Comparison of ENCODE assay signal across 8 cellular contexts in the genomic region with DNA sequence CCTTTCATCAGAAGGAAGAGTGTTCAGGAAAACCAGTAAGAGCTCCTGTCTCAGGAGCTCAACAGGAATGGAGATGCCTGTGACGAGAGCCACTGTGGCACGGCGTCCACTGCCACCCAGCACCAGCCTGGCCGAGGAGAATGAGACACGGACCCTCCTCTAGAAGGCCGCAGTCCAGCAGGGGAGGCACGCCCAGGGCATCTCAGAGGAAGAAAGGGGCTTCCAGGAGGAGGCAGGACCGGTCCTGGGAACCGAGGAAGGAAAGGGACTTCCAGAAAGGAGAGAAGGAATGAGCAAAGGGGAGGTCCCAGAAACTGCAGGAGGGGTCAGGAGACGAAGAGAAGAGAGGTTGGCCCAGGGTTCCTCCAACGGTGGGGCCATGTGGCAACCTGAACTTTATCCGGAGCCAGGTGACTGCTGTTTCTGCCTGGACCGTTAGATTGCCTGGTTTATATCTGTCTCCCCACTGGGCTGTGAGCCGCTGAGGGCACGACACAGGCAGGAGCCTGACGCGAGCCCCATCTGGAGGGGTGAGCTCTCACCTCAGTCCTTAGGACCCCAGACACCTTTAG. TPM values are rescaled to one million over a fixed set of nuclear protein-coding genes. Genes with fewer than 3 reads are reported as not detected.
A peak's percentile ranks its signal among the peaks of the same experiment; 100 is the strongest.
DNase-seq lines count a peak whose midpoint lies in the region; ATAC-seq and TF ChIP-seq lines count a peak whose summit lies in the region.

No MANE protein-coding gene starts in this region.

- H3K27ac Mint-ChIP-seq in naive thymus-derived CD8-positive, alpha-beta T cell = peak overlapping the region in 6 of 10 donors; percentile 51 to 92 (median 86)

- TF ChIP-seq POLR2A in breast epithelium (IDR thresholded peaks at IDR 0.05) = no peak

- H3K4me1 ChIP-seq in Karpas-422 (ENCODE audit: low read length) = peaks cover 8% of the 10 kb centered on the region
- no peaks in the 10 kb centered on the region for H3K4me1 ChIP-seq in breast epithelium

- no peaks in the 10 kb centered on the region for H3K9me2 ChIP-seq in Karpas-422 (replicated peaks; ENCODE audit: insufficient read depth, low read length)

- H3K4me3 ChIP-seq in AG04450 (ENCODE audit: low read depth, low read length) (peak overlapping the region; percentile 35), Karpas-422 (ENCODE audit: low read length) (no peak overlapping the region), breast epithelium (peak overlapping the region; percentile 46 to 77 (median 48))

- no peaks in the 10 kb centered on the region for H3K36me3 Mint-ChIP-seq in naive thymus-derived CD8-positive, alpha-beta T cell

- peaks cover 0 to 4% (median 0%) of the 10 kb centered on the region in 5 donors for H3K27me3 Mint-ChIP-seq in naive thymus-derived CD8-positive, alpha-beta T cell

- H2AFZ ChIP-seq in Karpas-422 (ENCODE audit: low read length) = no peak overlapping the region

- H3K79me2 ChIP-seq in Karpas-422 (ENCODE audit: low read length) = no peaks in the 10 kb centered on the region

- H3K4me1 Mint-ChIP-seq in naive thymus-derived CD8-positive, alpha-beta T cell = peaks cover 13 to 36% (median 25%) of the 10 kb centered on the region in 4 donors

- DNase-seq in AG04450 (ENCODE audit: low read depth, low spot score) = no peak
- peak; percentile 29 for DNase-seq in GM20000 (ENCODE audit: low spot score)
- DNase-seq in Karpas-422 = no peak
- DNase-seq in breast epithelium (ENCODE audit: low spot score in 2 of 2) = no peak
- peak in 1 of 10 donors; percentile 58 for DNase-seq in naive thymus-derived CD8-positive, alpha-beta T cell
- no peak for DNase-seq in hepatic stellate cell (ENCODE audit: low spot score)
- no peak for DNase-seq in stimulated activated CD4-positive, alpha-beta T cell treated with anti-CD3 and anti-CD28 coated beads, Interleukin-2, amount 100 ng/mL, for 24 hours

- POLR2A ChIA-PET in AG04450 (lab: Yijun Ruan, JAX) = interaction anchor here (0.6 to 1.6 kb wide), 3 partner anchors 26 to 839 kb away, joined by 3 read pairs; no protein-coding TSS in a partner anchor
- POLR2A ChIA-PET in naive thymus-derived CD8-positive, alpha-beta T cell (lab: Charles Lee) = interaction anchor here (1.9 to 2.6 kb wide), 2 partner anchors 66 to 492 kb away, joined by 5 to 7 read pairs; a partner anchor contains a TSS

- H3K9me3 Mint-ChIP-seq in naive thymus-derived CD8-positive, alpha-beta T cell = no peaks in the 10 kb centered on the region

- CTCF ChIA-PET in AG04450 (lab: Charles Lee) = interaction anchor here (0.6 to 3.3 kb wide), 60 partner anchors 8 to 1852 kb away, joined by 3 to 44 read pairs (median 4); a partner anchor contains a TSS

- peak; percentile 50 to 57 for ATAC-seq in naive thymus-derived CD8-positive, alpha-beta T cell
- no peak for ATAC-seq in GM18873 (IDR thresholded peaks at IDR 0.05; ENCODE audit: low FRiP score, unreplicated experiment)

- H3K4me3 Mint-ChIP-seq in naive thymus-derived CD8-positive, alpha-beta T cell = peak overlapping the region in 9 of 10 donors; percentile 71 to 94 (median 90)

- no peaks in the 10 kb centered on the region for H3K36me3 ChIP-seq in Karpas-422 (ENCODE audit: insufficient read depth, low read length)
- no peaks in the 10 kb centered on the region for H3K36me3 ChIP-seq in breast epithelium

- no peak overlapping the region for H3K27ac ChIP-seq in AG04450 (ENCODE audit: low read depth, low read length)
- H3K27ac ChIP-seq in Karpas-422 (ENCODE audit: low read length) = no peak overlapping the region
- H3K27ac ChIP-seq in breast epithelium = no peak overlapping the region

- intact Hi-C loops in breast epithelium (cut with DNase I; ENCODE audit: low total_unique reads) = no loop called here

- no peaks in the 10 kb centered on the region for H4K20me1 ChIP-seq in Karpas-422 (ENCODE audit: insufficient read depth, low read depth, low read length)

- H3K27me3 ChIP-seq in AG04450 (ENCODE audit: control insufficient read depth, insufficient read depth, low read length) (peaks cover 7% of the 10 kb centered on the region), Karpas-422 (ENCODE audit: low read length) (no peaks in the 10 kb centered on the region), breast epithelium (no peaks in the 10 kb centered on the region)

- TF ChIP-seq CTCF in AG04450 (IDR thresholded peaks at IDR 0.05; ENCODE audit: low read depth, low read length) (no peak), GM20000 (IDR thresholded peaks at IDR 0.05; ENCODE audit: extremely low read depth, missing control alignments) (no peak), breast epithelium (IDR thresholded peaks at IDR 0.05) (no peak)

- H3K4me2 ChIP-seq in Karpas-422 (ENCODE audit: low read depth, low read length, poor library complexity, severe bottlenecking) = peak overlapping the region; percentile 85

- H3K9me3 ChIP-seq in AG04450 (ENCODE audit: control insufficient read depth, insufficient read depth, low read length) (no peaks in the 10 kb centered on the region; the same call in 1 of the 2 replicates), Karpas-422 (ENCODE audit: low read length) (no peaks in the 10 kb centered on the region), breast epithelium (no peaks in the 10 kb centered on the region)

- no peak overlapping the region for H3K9ac ChIP-seq in Karpas-422 (ENCODE audit: low read length)

RNA-seq across cellular contexts. Expression of a gene that starts 26.8 kb away (rescaled TPM):
- 2.3 and 2.9 TPM in 2 replicates for polyA plus RNA-seq in AG04450 (2011; rRNA removed)
- 1.5 and 1.8 TPM in 2 replicates for polyA minus RNA-seq in AG04450 (2011; rRNA and poly(A)+ RNA removed)
- total RNA-seq in Karpas-422 (2014; rRNA removed; shearing (Covaris generic); ENCODE audit: low replicate concordance) = not detected in 2 replicates
- 1 to 10 TPM in 2 of 3 donors, under 1 TPM in 1; 0.80 to 2.8 (median 1.6) TPM for total RNA-seq in breast epithelium
- total RNA-seq in naive thymus-derived CD8-positive, alpha-beta T cell = not detected
- polyA plus RNA-seq in naive thymus-derived CD8-positive, alpha-beta T cell = 1 to 10 TPM in 1 of 3 donors, not detected in 2; 1.8 TPM
